1 cellular context compared by ENCODE assay signal in genomic region chr12:116368196-116369194, GRCh38.
TF ChIP-seq lines count a peak whose summit lies in the region.

No MANE protein-coding gene starts in this region.

TF ChIP-seq in liver, 16 proteins besides CTCF, POLR2A, EP300 and RAD21 (continued from another document):
- no peak for TF ChIP-seq REST (IDR thresholded peaks at IDR 0.05)
- peak; percentile 58 to 69 for TF ChIP-seq HNF4A (conservative IDR thresholded peaks at IDR 0.05)
- peak; percentile 51 for TF ChIP-seq SP1 (IDR thresholded peaks at IDR 0.05)
- no peak for TF ChIP-seq HNF4G (IDR thresholded peaks at IDR 0.05)
- TF ChIP-seq, protein P1, sequence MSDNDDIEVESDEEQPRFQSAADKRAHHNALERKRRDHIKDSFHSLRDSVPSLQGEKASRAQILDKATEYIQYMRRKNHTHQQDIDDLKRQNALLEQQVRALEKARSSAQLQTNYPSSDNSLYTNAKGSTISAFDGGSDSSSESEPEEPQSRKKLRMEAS (IDR thresholded peaks at IDR 0.05) = no peak
- TF ChIP-seq JUND (IDR thresholded peaks at IDR 0.05) = no peak
- TF ChIP-seq EGR1 (IDR thresholded peaks at IDR 0.05; ENCODE audit: low read depth in 2 of 2) = no peak
